8 cellular contexts compared by ENCODE assay signal in the genomic region with DNA sequence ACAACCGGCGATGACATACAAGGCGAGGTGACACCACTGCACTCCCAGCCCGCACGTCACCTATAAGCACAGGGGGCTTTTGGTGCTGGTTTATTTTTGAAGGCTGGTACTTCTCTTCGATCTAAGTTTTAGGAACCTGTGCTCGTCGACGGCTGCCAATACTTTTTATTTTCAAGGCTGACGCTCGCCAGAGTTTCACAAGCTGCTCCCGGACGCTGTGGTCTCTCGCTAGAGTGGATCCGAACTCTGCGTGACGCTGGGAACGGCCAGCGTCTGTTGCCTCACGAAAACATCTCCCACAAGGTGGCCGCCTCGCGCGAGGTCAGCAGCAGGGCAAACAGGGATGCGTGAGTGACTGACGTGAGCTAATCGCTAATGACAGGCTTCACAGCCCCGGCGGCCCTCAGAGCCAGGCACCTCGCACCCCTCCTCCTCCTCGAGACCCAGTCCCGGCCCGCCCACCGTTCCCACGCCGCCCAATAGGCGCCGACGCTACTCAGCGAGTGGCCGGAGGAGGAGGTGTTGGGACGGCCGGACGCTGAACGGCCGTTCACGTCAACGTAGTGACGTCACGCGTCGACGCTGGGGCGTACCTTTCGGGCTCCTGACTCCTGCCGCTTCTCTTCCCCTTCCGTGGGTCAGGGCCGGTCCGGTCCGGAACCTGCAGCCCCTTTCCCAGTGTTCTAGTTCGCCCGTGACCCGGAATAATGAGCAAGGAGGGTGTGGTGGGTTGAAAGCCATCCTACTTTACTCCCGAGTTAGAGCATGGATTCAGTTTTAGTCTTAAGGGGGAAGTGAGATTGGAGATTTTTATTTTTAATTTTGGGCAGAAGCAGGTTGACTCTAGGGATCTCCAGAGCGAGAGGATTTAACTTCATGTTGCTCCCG. TPM values are rescaled to one million over a fixed set of nuclear protein-coding genes. Genes with fewer than 3 reads are reported as not detected.
A peak's percentile ranks its signal among the peaks of the same experiment; 100 is the strongest.
DNase-seq lines count a peak whose midpoint lies in the region; ATAC-seq, FAIRE-seq and TF ChIP-seq lines count a peak whose summit lies in the region.

A gene (plus strand): TSS at position 621 of the 888 bp plus-strand sequence. CDS start 15,351 bp downstream, outside the sequence.

- H3K27me3 ChIP-seq in ascending aorta = no peaks in the 10 kb centered on the region
- H3K27me3 ChIP-seq in right atrium auricular region = no peaks in the 10 kb centered on the region
- H3K27me3 ChIP-seq in psoas muscle (ENCODE audit: insufficient read depth in 3 of 3, low read length in 2 of 3) = no peaks in the 10 kb centered on the region

- no peaks in the 10 kb centered on the region for H3K9me3 Mint-ChIP-seq in T-helper 2 cell treated with Interferon-gamma antibody and Interleukin-4, amounts not matched to agents 5 μg/mL and 100 μg/mL, for 36 hours

- peak; percentile 97 for FAIRE-seq in urothelium cell line (lab: Jason Lieb, UNC)

- intact Hi-C loops in ascending aorta (cut with DNase I) (loop anchor here (1.0 to 5.0 kb wide), 3 partner anchors 8 to 87 kb away; a partner anchor contains a TSS), psoas muscle (cut with DNase I) (loop anchor here (2.0 to 10.0 kb wide), 5 partner anchors 41 to 407 kb away; a partner anchor contains a TSS)

- H3K36me3 Mint-ChIP-seq in T-helper 2 cell treated with Interferon-gamma antibody and Interleukin-4, amounts not matched to agents 5 μg/mL and 100 μg/mL, for 36 hours (ENCODE audit: low read depth) = peaks cover 6% of the 10 kb centered on the region

- H3K4me1 ChIP-seq in ascending aorta (peaks cover 0 to 5% of the 10 kb centered on the region in 2 donors), right atrium auricular region (peaks cover 0 to 24% of the 10 kb centered on the region in 2 donors), psoas muscle (peaks cover 17% of the 10 kb centered on the region)

- peak; percentile 93 to 94 for DNase-seq in NCI-H1930 (lab: John Stamatoyannopoulos, UW)
- DNase-seq in T-helper 2 cell treated with Interferon-gamma antibody and Interleukin-4, amounts not matched to agents 5 μg/mL and 100 μg/mL, for 36 hours (ENCODE audit: low spot score) = peak; percentile 92
- DNase-seq in ascending aorta (ENCODE audit: low spot score in 2 of 2) = peak; percentile 92 to 98
- DNase-seq in right atrium auricular region (ENCODE audit: low spot score) = peak; percentile 97
- peak; percentile 97 to 100 for DNase-seq in psoas muscle
- DNase-seq in urothelium cell line (ENCODE audit: low spot score) = peak; percentile 97

- peak within 1 kb of the TSS; percentile 99 for H3K4me3 Mint-ChIP-seq in T-helper 2 cell treated with Interferon-gamma antibody and Interleukin-4, amounts not matched to agents 5 μg/mL and 100 μg/mL, for 36 hours

- peak; percentile 95 for ATAC-seq in GM18502 (IDR thresholded peaks at IDR 0.05; ENCODE audit: poor library complexity, unreplicated experiment)
- peak; percentile 96 for ATAC-seq in HG02970 (IDR thresholded peaks at IDR 0.05; ENCODE audit: low FRiP score, unreplicated experiment)
- ATAC-seq in psoas muscle = peak; percentile 95 to 99 (median 96)

- no peaks in the 10 kb centered on the region for H3K36me3 ChIP-seq in ascending aorta
- H3K36me3 ChIP-seq in right atrium auricular region = no peaks in the 10 kb centered on the region
- no peaks in the 10 kb centered on the region for H3K36me3 ChIP-seq in psoas muscle (ENCODE audit: insufficient read depth in 1 of 2, low read depth in 1 of 2)

- H3K27ac ChIP-seq in ascending aorta = peak within 1 kb of the TSS; percentile 90 to 92
- peak within 1 kb of the TSS; percentile 93 to 96 for H3K27ac ChIP-seq in right atrium auricular region
- H3K27ac ChIP-seq in psoas muscle = peak within 1 kb of the TSS; percentile 95

- 0% methylated on average over 58 to 66 of the region's 66 CpGs for WGBS in psoas muscle, 3 donors

- peak within 1 kb of the TSS; percentile 99 for H3K27ac Mint-ChIP-seq in T-helper 2 cell treated with Interferon-gamma antibody and Interleukin-4, amounts not matched to agents 5 μg/mL and 100 μg/mL, for 36 hours

- TF ChIP-seq CTCF in ascending aorta (IDR thresholded peaks at IDR 0.05) (peak in 2 of 3 experiments; percentile 9 to 22), right atrium auricular region (IDR thresholded peaks at IDR 0.05) (no peak), psoas muscle (IDR thresholded peaks at IDR 0.05) (no peak)

- H3K27me3 Mint-ChIP-seq in T-helper 2 cell treated with Interferon-gamma antibody and Interleukin-4, amounts not matched to agents 5 μg/mL and 100 μg/mL, for 36 hours (ENCODE audit: low read depth) = no peaks in the 10 kb centered on the region

- peak within 1 kb of the TSS; percentile 65 to 88 for H3K4me3 ChIP-seq in ascending aorta
- peak within 1 kb of the TSS; percentile 66 to 83 for H3K4me3 ChIP-seq in right atrium auricular region
- peak within 1 kb of the TSS; percentile 90 for H3K4me3 ChIP-seq in psoas muscle

- H3K9me3 ChIP-seq in ascending aorta (no peaks in the 10 kb centered on the region), right atrium auricular region (no peaks in the 10 kb centered on the region), psoas muscle (no peaks in the 10 kb centered on the region)

- H3K4me1 Mint-ChIP-seq in T-helper 2 cell treated with Interferon-gamma antibody and Interleukin-4, amounts not matched to agents 5 μg/mL and 100 μg/mL, for 36 hours (ENCODE audit: low read depth) = peaks cover 59% of the 10 kb centered on the region

RNA-seq across cellular contexts. Expression of the gene that starts here (rescaled TPM):
- total RNA-seq in ascending aorta (13.8 TPM), right atrium auricular region (10 to 100 TPM; 32.9 to 58.4 TPM), psoas muscle (10 to 100 TPM; 24.3 to 32.3 (median 25.6) TPM)
- polyA plus RNA-seq in psoas muscle = 10 to 100 TPM in 2 of 3 donors, 1 to 10 TPM in 1; 7.9 to 23.5 (median 10.5) TPM

Comparison
In these comparisons a context has a peak if more than half of its experiments do, and no peak if none do; other contexts are left out.
1. Peak in every context shown above with its lines: DNase-seq, ATAC-seq, H3K4me3 ChIP-seq and H3K27ac ChIP-seq.
2. CTCF ChIP-seq: peak in ascending aorta (2 of 3); none in right atrium auricular region (0 of 2) and psoas muscle (single experiment).